Comparison of ENCODE assay signal across 15 cellular contexts in genomic region chr4:176538217-176538925, GRCh38.
A peak's percentile ranks its signal among the peaks of the same experiment; 100 is the strongest.
DNase-seq lines count a peak whose midpoint lies in the region; ATAC-seq and TF ChIP-seq lines count a peak whose summit lies in the region.
"Had no signal": no experiment of that assay in that cellular context is flagged by ENCODE, and none has a peak within 500 bp of the region (broad histone marks: within the 10 kb centered on the region; RNA-seq: fewer than 3 reads in every experiment).

No MANE protein-coding gene starts in this region.

- H3K4me3 ChIP-seq in fibroblast of pulmonary artery (replicated peaks; ENCODE audit: low read depth, low read length), result no peak overlapping the region
- H3K4me3 ChIP-seq: ascending aorta, left lung, PC-9 had no signal

- no peak for DNase-seq in activated naive CD4-positive, alpha-beta T cell treated with anti-CD3 and anti-CD28 coated beads, Interleukin-2, amount 10 ng/mL, durations not matched to agents 7 days and 5 days
- DNase-seq in activated naive CD4-positive, alpha-beta T cell treated with anti-CD3 and anti-CD28 coated beads, Interleukin-2, amount 50 U/mL, for 16 hours, result no peak
- peak; percentile 72 for DNase-seq in SK-MEL-5 (ENCODE audit: low read depth, low spot score)
- peak; percentile 86 for DNase-seq in fibroblast of pulmonary artery (ENCODE audit: low read depth)
- peak; percentile 92 for DNase-seq in stromal cell of bone marrow (ENCODE audit: low read depth)
- DNase-seq in T-helper 9 cell, result no peak
- no peak for DNase-seq in stimulated activated naive CD8-positive, alpha-beta T cell treated with anti-CD3 and anti-CD28 coated beads, Interleukin-15, amount 100 ng/mL, for 72 hours
- DNase-seq: 8988T; activated CD8-positive, alpha-beta memory T cell treated with anti-CD3 and anti-CD28 coated beads, Interleukin-2, amount 50 U/mL, for 48 hours; left lung; NCI-H2029 treated with DMSO at 0.1 percent for 48 hours; PC-9; stimulated activated naive CD4-positive, alpha-beta T cell treated with Interleukin-2 at 50 U/mL for 16 hours had no signal

- no peaks in the 10 kb centered on the region for H3K36me3 Mint-ChIP-seq in activated naive CD4-positive, alpha-beta T cell treated with anti-CD3 and anti-CD28 coated beads, Interleukin-2, amount 10 ng/mL, durations not matched to agents 7 days and 5 days

- CTCF ChIA-PET in activated naive CD4-positive, alpha-beta T cell treated with anti-CD3 and anti-CD28 coated beads, Interleukin-2, amount 10 ng/mL, durations not matched to agents 7 days and 5 days (lab: Charles Lee), result no interaction called here

- no peak for ATAC-seq in HG03460 (IDR thresholded peaks at IDR 0.05; ENCODE audit: unreplicated experiment)
- no peak for ATAC-seq in stimulated activated naive CD8-positive, alpha-beta T cell treated with anti-CD3 and anti-CD28 coated beads, Interleukin-15, amount 100 ng/mL, for 72 hours
- ATAC-seq: left lung had no signal

- H3K4me1 Mint-ChIP-seq in activated naive CD4-positive, alpha-beta T cell treated with anti-CD3 and anti-CD28 coated beads, Interleukin-2, amount 10 ng/mL, durations not matched to agents 7 days and 5 days, result no peaks in the 10 kb centered on the region
- no peaks in the 10 kb centered on the region for H3K4me1 Mint-ChIP-seq in stimulated activated naive CD8-positive, alpha-beta T cell treated with anti-CD3 and anti-CD28 coated beads, Interleukin-15, amount 100 ng/mL, for 72 hours

- no peak overlapping the region for H3K4me3 Mint-ChIP-seq in activated naive CD4-positive, alpha-beta T cell treated with anti-CD3 and anti-CD28 coated beads, Interleukin-2, amount 10 ng/mL, durations not matched to agents 7 days and 5 days
- H3K4me3 Mint-ChIP-seq in stimulated activated naive CD8-positive, alpha-beta T cell treated with anti-CD3 and anti-CD28 coated beads, Interleukin-15, amount 100 ng/mL, for 72 hours, result no peak overlapping the region

- H3K9me3 Mint-ChIP-seq in activated naive CD4-positive, alpha-beta T cell treated with anti-CD3 and anti-CD28 coated beads, Interleukin-2, amount 10 ng/mL, durations not matched to agents 7 days and 5 days, result no peaks in the 10 kb centered on the region
- H3K9me3 Mint-ChIP-seq in stimulated activated naive CD8-positive, alpha-beta T cell treated with anti-CD3 and anti-CD28 coated beads, Interleukin-15, amount 100 ng/mL, for 72 hours, result no peaks in the 10 kb centered on the region

- H3K27ac Mint-ChIP-seq in activated naive CD4-positive, alpha-beta T cell treated with anti-CD3 and anti-CD28 coated beads, Interleukin-2, amount 10 ng/mL, durations not matched to agents 7 days and 5 days, result peak overlapping the region; percentile 39
- H3K27ac Mint-ChIP-seq in stimulated activated naive CD8-positive, alpha-beta T cell treated with anti-CD3 and anti-CD28 coated beads, Interleukin-15, amount 100 ng/mL, for 72 hours, result no peak overlapping the region

- no peak for TF ChIP-seq CTCF in fibroblast of pulmonary artery (IDR thresholded peaks at IDR 0.05; ENCODE audit: low read length, missing control alignments)

- in situ Hi-C loops in SK-MEL-5 (cut with HindIII; ENCODE audit: low pct_unique_long_range_greater_than_20kb, low sequenced_read_pairs), result no loop called here

- H3K27me3 Mint-ChIP-seq in activated naive CD4-positive, alpha-beta T cell treated with anti-CD3 and anti-CD28 coated beads, Interleukin-2, amount 10 ng/mL, durations not matched to agents 7 days and 5 days, result no peaks in the 10 kb centered on the region
- no peaks in the 10 kb centered on the region for H3K27me3 Mint-ChIP-seq in stimulated activated naive CD8-positive, alpha-beta T cell treated with anti-CD3 and anti-CD28 coated beads, Interleukin-15, amount 100 ng/mL, for 72 hours

Comparison
In these comparisons a context has a peak if more than half of its experiments do, and no peak if none do; other contexts are left out.
1. DNase-seq: peak in SK-MEL-5 (single experiment), fibroblast of pulmonary artery (single experiment) and stromal cell of bone marrow (single experiment); none in activated naive CD4-positive, alpha-beta T cell treated with anti-CD3 and anti-CD28 coated beads, Interleukin-2, amount 10 ng/mL, durations not matched to agents 7 days and 5 days (single experiment), activated naive CD4-positive, alpha-beta T cell treated with anti-CD3 and anti-CD28 coated beads, Interleukin-2, amount 50 U/mL, for 16 hours (single experiment), T-helper 9 cell (single experiment) and stimulated activated naive CD8-positive, alpha-beta T cell treated with anti-CD3 and anti-CD28 coated beads, Interleukin-15, amount 100 ng/mL, for 72 hours (0 of 2).